Comparison of ENCODE assay signal across 15 cellular contexts in genomic region chr15:91865903-91866302, GRCh38. TPM values are rescaled to one million over a fixed set of nuclear protein-coding genes. Genes with fewer than 3 reads are reported as not detected.
DNase-seq lines count a peak whose midpoint lies in the region; ATAC-seq, FAIRE-seq and TF ChIP-seq lines count a peak whose summit lies in the region.
"Had no signal": no experiment of that assay in that cellular context is flagged by ENCODE, and none has a peak within 500 bp of the region (broad histone marks: within the 10 kb centered on the region; RNA-seq: fewer than 3 reads in every experiment).

No MANE protein-coding gene starts in this region.

- no TSS peak for BruUV-seq in IMR-90 (replicated peaks; lab: Mats Ljungman, UMichigan)

- H3K36me3 ChIP-seq in ACC112 (ENCODE audit: insufficient read depth, low read length): no peaks in the 10 kb centered on the region
- H3K36me3 ChIP-seq in IMR-90 (ENCODE audit: control insufficient read depth, insufficient read depth, low read length): no peaks in the 10 kb centered on the region
- H3K36me3 ChIP-seq in naive thymus-derived CD4-positive, alpha-beta T cell (ENCODE audit: control insufficient read depth in 2 of 3, insufficient read depth in 3 of 3, low read length in 3 of 3): no peaks in the 10 kb centered on the region

- H3K56ac ChIP-seq in IMR-90 (ENCODE audit: extremely low read depth, insufficient read depth, low read length): no peak overlapping the region

- peak overlapping the region; percentile 56; the same call in 1 of the 2 replicates for H3K18ac ChIP-seq in IMR-90 (ENCODE audit: low read depth, low read length)

- H4K5ac ChIP-seq in IMR-90 (ENCODE audit: low read depth, low read length): peak overlapping the region; percentile 55; the same call in 1 of the 2 replicates

- H2BK20ac ChIP-seq in IMR-90 (ENCODE audit: low read depth, low read length): peak overlapping the region; percentile 27; the same call in 1 of the 2 replicates

- 0 out of 3 replicates have a peak overlapping the region, but pooled peaks have one; percentile 32 for H2BK15ac ChIP-seq in IMR-90 (ENCODE audit: low read depth, low read length)

- peak overlapping the region; percentile 38 for H2BK5ac ChIP-seq in IMR-90 (ENCODE audit: low read depth, low read length, poor library complexity, severe bottlenecking)

- H3K4me3 ChIP-seq in ACC112 (ENCODE audit: low read depth, low read length) (0 out of 2 replicates have a peak overlapping the region, but pooled peaks have one; percentile 13), IMR-90 (ENCODE audit: insufficient read depth, low read depth, low read length) (no peak overlapping the region)
- no peak overlapping the region for H3K4me3 ChIP-seq in naive thymus-derived CD4-positive, alpha-beta T cell (ENCODE audit: low read length)

- peaks cover 0 to 22% of the 10 kb centered on the region in 2 experiments; a peak in 2 of 4 replicates for H3K79me1 ChIP-seq in IMR-90 (ENCODE audit: low read depth in 1 of 2, low read length in 2 of 2)

- H2BK120ac ChIP-seq in IMR-90 (ENCODE audit: low read depth, low read length): peak overlapping the region; percentile 20

- no peaks in the 10 kb centered on the region for H3K27me3 Mint-ChIP-seq in dendritic cell treated with granulocyte-macrophage colony-stimulating factor and Interleukin-4, amounts not matched to agents 40 ng/mL and 50 ng/mL, for 4 days
- H3K27me3 Mint-ChIP-seq in naive thymus-derived CD4-positive, alpha-beta T cell: peaks cover 0 to 11% (median 0%) of the 10 kb centered on the region in 5 donors

- H3K9me3 Mint-ChIP-seq in dendritic cell treated with granulocyte-macrophage colony-stimulating factor and Interleukin-4, amounts not matched to agents 40 ng/mL and 50 ng/mL, for 4 days: no peaks in the 10 kb centered on the region
- peaks cover 0 to 6% (median 1%) of the 10 kb centered on the region in 11 donors for H3K9me3 Mint-ChIP-seq in naive thymus-derived CD4-positive, alpha-beta T cell

- H3K4me3 Mint-ChIP-seq in dendritic cell treated with granulocyte-macrophage colony-stimulating factor and Interleukin-4, amounts not matched to agents 40 ng/mL and 50 ng/mL, for 4 days: no peak overlapping the region
- peak overlapping the region in 6 of 10 donors; percentile 14 to 73 (median 60) for H3K4me3 Mint-ChIP-seq in naive thymus-derived CD4-positive, alpha-beta T cell
- H3K4me3 Mint-ChIP-seq: neural crest cell had no signal

- peak overlapping the region in 1 of 2 experiments; percentile 57; a peak in 2 of 4 replicates for H4K8ac ChIP-seq in IMR-90 (ENCODE audit: low read depth in 2 of 2, low read length in 2 of 2)

- no peaks in the 10 kb centered on the region for H3K9me3 ChIP-seq in IMR-90 (ENCODE audit: control insufficient read depth, insufficient read depth, low read length)
- no peaks in the 10 kb centered on the region for H3K9me3 ChIP-seq in naive thymus-derived CD4-positive, alpha-beta T cell (ENCODE audit: control insufficient read depth in 2 of 3, low read length in 3 of 3)

- H3K27ac Mint-ChIP-seq in dendritic cell treated with granulocyte-macrophage colony-stimulating factor and Interleukin-4, amounts not matched to agents 40 ng/mL and 50 ng/mL, for 4 days: peak overlapping the region; percentile 92
- peak overlapping the region in 5 of 9 donors; percentile 32 to 73 (median 54) for H3K27ac Mint-ChIP-seq in naive thymus-derived CD4-positive, alpha-beta T cell

- dilution Hi-C loops in IMR-90 (cut with HindIII; ENCODE audit: low sequenced_read_pairs, unreplicated experiment): no loop called here

- intact Hi-C loops in IMR-90 (cut with micrococcal nuclease): loop anchor here (5.0 kb wide), 2 partner anchors 61 to 106 kb away; no protein-coding TSS in a partner anchor
- intact Hi-C loops in dendritic cell treated with granulocyte-macrophage colony-stimulating factor and Interleukin-4, amounts not matched to agents 40 ng/mL and 50 ng/mL, for 4 days (cut with micrococcal nuclease): no loop called here
- intact Hi-C loops in naive thymus-derived CD4-positive, alpha-beta T cell (cut with micrococcal nuclease): loop anchor here in 1 of 2 donors (1.0 kb wide), 1 partner anchor 8 kb away; no protein-coding TSS in a partner anchor

- POLR2A ChIA-PET in IMR-90 (lab: Charles Lee; ENCODE audit: unreplicated experiment): no interaction called here
- POLR2A ChIA-PET in naive thymus-derived CD4-positive, alpha-beta T cell (lab: Charles Lee): interaction anchor here (2.3 kb wide), 1 partner anchor 12 kb away, joined by 8 read pairs; the partner anchor contains the start of gene SLCO3A1

- peaks cover 7% of the 10 kb centered on the region for H3K36me3 Mint-ChIP-seq in dendritic cell treated with granulocyte-macrophage colony-stimulating factor and Interleukin-4, amounts not matched to agents 40 ng/mL and 50 ng/mL, for 4 days (ENCODE audit: low read depth)
- H3K36me3 Mint-ChIP-seq in naive thymus-derived CD4-positive, alpha-beta T cell: peaks cover 0 to 13% (median 0%) of the 10 kb centered on the region in 5 donors

- no CpG with 5 or more reads among the region's 5 CpGs for WGBS in IMR-90 (ENCODE audit: extremely low coverage in 2 of 2, insufficient read length in 1 of 2), 2 experiments

- no peak overlapping the region for H3K9ac ChIP-seq in IMR-90 (ENCODE audit: low read depth, low read length)

- peaks cover 33% of the 10 kb centered on the region for H3K4me1 ChIP-seq in ACC112 (ENCODE audit: control insufficient read depth, insufficient read depth, low read length, unreplicated experiment)
- peaks cover 17% of the 10 kb centered on the region for H3K4me1 ChIP-seq in IMR-90 (ENCODE audit: control insufficient read depth, insufficient read depth, low read length)
- peaks cover 46 to 63% of the 10 kb centered on the region in 2 donors for H3K4me1 ChIP-seq in naive thymus-derived CD4-positive, alpha-beta T cell (ENCODE audit: control insufficient read depth in 2 of 2, insufficient read depth in 2 of 2, low read length in 2 of 2)

- no peak overlapping the region for H2AK5ac ChIP-seq in IMR-90 (ENCODE audit: low read depth, low read length)

- H4K91ac ChIP-seq in IMR-90 (ENCODE audit: insufficient read depth, low read depth, low read length): no peak overlapping the region; the same call in none of the 2 replicates

- peak overlapping the region; percentile 37 for H2AFZ ChIP-seq in ACC112 (ENCODE audit: low read length, unreplicated experiment)
- H2AFZ ChIP-seq in IMR-90 (replicated peaks; ENCODE audit: low read length, poor library complexity): no peak overlapping the region

- peaks cover 6% of the 10 kb centered on the region; the same call in 1 of the 2 replicates for H3K9me1 ChIP-seq in IMR-90 (ENCODE audit: insufficient read depth, low read length)

- no peaks in the 10 kb centered on the region for H3K27me3 ChIP-seq in ACC112 (ENCODE audit: insufficient read depth, low read length)
- no peaks in the 10 kb centered on the region for H3K27me3 ChIP-seq in IMR-90 (ENCODE audit: control insufficient read depth, insufficient read depth, low read length)
- no peaks in the 10 kb centered on the region for H3K27me3 ChIP-seq in naive thymus-derived CD4-positive, alpha-beta T cell (ENCODE audit: control insufficient read depth in 2 of 2, insufficient read depth in 2 of 2, low read length in 2 of 2)

- H2AK9ac ChIP-seq in IMR-90 (replicated peaks; ENCODE audit: low read depth, low read length, poor library complexity): no peak overlapping the region

- no peak for FAIRE-seq in GM12891 (lab: Jason Lieb, UNC)

- in situ Hi-C loops in IMR-90 (cut with MboI; ENCODE audit: low sequenced_read_pairs): no loop called here

- peak; percentile 40 for DNase-seq in IMR-90
- DNase-seq in naive thymus-derived CD4-positive, alpha-beta T cell: no peak
- no peak for DNase-seq in NCI-H446 treated with DMSO at 0.1 percent for 48 hours (lab: John Stamatoyannopoulos, UW)
- DNase-seq in medulla oblongata (ENCODE audit: extremely low spot score): no peak
- DNase-seq in GM12891 (ENCODE audit: insufficient read length, low spot score): no peak
- no peak for DNase-seq in stimulated activated CD4-positive, alpha-beta T cell treated with anti-CD3 and anti-CD28 coated beads, Interleukin-4, amount 100 ng/mL, for 24 hours
- DNase-seq: activated gamma-delta T cell; C1 segment of cervical spinal cord; Kasumi-1; NCI-H2227 treated with DMSO at 0.1 percent for 48 hours; SHP77; stimulated activated naive CD8-positive, alpha-beta T cell treated with anti-CD3 and anti-CD28 coated beads, Interleukin-15, Interleukin-2, amounts not matched to agents 100 U/mL and 50 U/mL, for 24 hours had no signal

- H3K14ac ChIP-seq in IMR-90 (replicated peaks; ENCODE audit: low read depth, low read length): peak overlapping the region; percentile 48; the same call in 1 of the 2 replicates

- no peak overlapping the region for H3K4me2 ChIP-seq in IMR-90 (ENCODE audit: low read depth, low read length)

- peaks cover 28% of the 10 kb centered on the region for H3K79me2 ChIP-seq in ACC112 (ENCODE audit: control insufficient read depth, insufficient read depth, low read length, unreplicated experiment)

- H3K23ac ChIP-seq in IMR-90 (ENCODE audit: low read depth, low read length): no peak overlapping the region

- peaks cover 83% of the 10 kb centered on the region for H3K4me1 Mint-ChIP-seq in dendritic cell treated with granulocyte-macrophage colony-stimulating factor and Interleukin-4, amounts not matched to agents 40 ng/mL and 50 ng/mL, for 4 days (ENCODE audit: low read depth)
- peaks cover 61 to 93% (median 75%) of the 10 kb centered on the region in 7 donors for H3K4me1 Mint-ChIP-seq in naive thymus-derived CD4-positive, alpha-beta T cell

- no peak for TF ChIP-seq POLR2A in IMR-90 (IDR thresholded peaks at IDR 0.05; ENCODE audit: low read depth, low read length)
- TF ChIP-seq POLR2A in GM12891 (IDR thresholded peaks at IDR 0.05; ENCODE audit: low read depth, low read length): no peak

- no peak for ATAC-seq in IMR-90 (ENCODE audit: low read depth)
- ATAC-seq in naive thymus-derived CD4-positive, alpha-beta T cell: no peak
- ATAC-seq: stimulated activated naive CD8-positive, alpha-beta T cell treated with anti-CD3 and anti-CD28 coated beads, Interleukin-15, Interleukin-2, amounts not matched to agents 100 U/mL and 50 U/mL, for 24 hours had no signal

- no peak for TF ChIP-seq CTCF in IMR-90 (conservative IDR thresholded peaks at IDR 0.05; ENCODE audit: low read depth, low read length)

- H3K4ac ChIP-seq in IMR-90 (ENCODE audit: low read depth, low read length): peak overlapping the region; percentile 52

- no peak for TF ChIP-seq RAD21 in IMR-90 (IDR thresholded peaks at IDR 0.05; ENCODE audit: low read length)

- H4K20me1 ChIP-seq in IMR-90 (ENCODE audit: insufficient read depth, low read length): 0 out of 2 replicates have a peak, but pooled peaks cover 4% of the 10 kb centered on the region

- peak overlapping the region; percentile 84 for H3K27ac ChIP-seq in ACC112 (ENCODE audit: low read depth, low read length)
- H3K27ac ChIP-seq in IMR-90 (ENCODE audit: insufficient read depth, low read length): no peak overlapping the region
- H3K27ac ChIP-seq in naive thymus-derived CD4-positive, alpha-beta T cell (ENCODE audit: low read depth, low read length): no peak overlapping the region

- CTCF ChIA-PET in IMR-90 (lab: Yijun Ruan, JAX): interaction anchor here (1.4 kb wide), 1 partner anchor 12 kb away, joined by 5 read pairs; the partner anchor contains the start of gene SLCO3A1
- CTCF ChIA-PET in naive thymus-derived CD4-positive, alpha-beta T cell (lab: Charles Lee): no interaction called here

RNA-seq across cellular contexts. Expression of gene SLCO3A1, which starts 12.4 kb away (rescaled TPM):
- 2.2 and 4.7 TPM in 2 replicates for total RNA-seq in IMR-90 (2012; rRNA removed)
- 8.1 and 11.2 TPM in 2 replicates for polyA plus RNA-seq in IMR-90 (2012; rRNA removed)
- polyA plus RNA-seq in IMR-90 (2012; cell fraction: cytosol; rRNA removed): 7.8 and 11.2 TPM in 2 replicates
- 7.1 and 8.5 TPM in 2 replicates for polyA plus RNA-seq in IMR-90 (2012; cell fraction: nucleus; rRNA removed; ENCODE audit: low replicate concordance)
- 10 to 100 TPM; 16.9 to 69.1 (median 25.4) TPM for total RNA-seq in naive thymus-derived CD4-positive, alpha-beta T cell
- polyA plus RNA-seq in naive thymus-derived CD4-positive, alpha-beta T cell: 10 to 100 TPM; 15.4 to 24.3 TPM
- polyA plus RNA-seq in GM12891 (2012; ENCODE audit: low read depth, missing spikeins): not detected
